27 cellular contexts compared by ENCODE assay signal in genomic region chr3:106508331-106508893, GRCh38.
"Had no signal": no experiment of that assay in that cellular context is flagged by ENCODE, and none has a peak within 500 bp of the region (broad histone marks: within the 10 kb centered on the region; RNA-seq: fewer than 3 reads in every experiment).

No MANE protein-coding gene starts in this region.

- DNase-seq: activated CD4-positive, alpha-beta T cell treated with anti-CD3 and anti-CD28 coated beads, Interleukin-2, amount 10 ng/mL, durations not matched to agents 7 days and 5 days; activated CD4-positive, alpha-beta T cell treated with anti-CD3 and anti-CD28 coated beads, Interleukin-2, amount 50 U/mL, for 48 hours; activated CD8-positive, alpha-beta T cell treated with anti-CD3 and anti-CD28 coated beads, Interleukin-2, amount 10 ng/mL, durations not matched to agents 7 days and 5 days; activated effector memory CD4-positive, alpha-beta T cell treated with Interleukin-2 at 50 U/mL for 16 hours; activated naive CD4-positive, alpha-beta T cell treated with anti-CD3 and anti-CD28 coated beads, Interleukin-2, amount 10 ng/mL, durations not matched to agents 7 days and 5 days; activated naive CD8-positive, alpha-beta T cell treated with anti-CD3 and anti-CD28 coated beads, Interleukin-2, amount 50 U/mL, for 24 hours; activated T-cell treated with anti-CD3 and anti-CD28 coated beads, Interleukin-2, amount 50 U/mL, for 48 hours; amniotic stem cell; caudate nucleus; cerebellar nuclear complex; NCI-H1105; NCI-H1436; NCI-H1694; NCI-H1930; NCI-H2081 treated with DMSO at 0.1 percent for 48 hours; NCI-H510A; NCI-H526; NCI-H748 treated with DMSO at 0.1 percent for 48 hours; NK-92 treated with Interleukin-12 subunit alpha and Interleukin-12 subunit beta, amount 100 ng/mL, for 24 hours; SHP77 treated with DMSO at 0.1 percent for 48 hours; SK-N-SH had no signal

- H3K4me3 ChIP-seq: ascending aorta, K562, SJSA1 had no signal

- H3K27me3 Mint-ChIP-seq: activated naive CD4-positive, alpha-beta T cell treated with anti-CD3 and anti-CD28 coated beads, Interleukin-2, amount 10 ng/mL, durations not matched to agents 7 days and 5 days; activated naive CD8-positive, alpha-beta T cell; activated naive CD8-positive, alpha-beta T cell treated with anti-CD3 and anti-CD28 coated beads, Interleukin-2, amount 50 U/mL, for 24 hours had no signal

- H3K36me3 ChIP-seq: ascending aorta, SJSA1 had no signal

- H3K4me3 Mint-ChIP-seq: activated CD4-positive, alpha-beta T cell treated with anti-CD3 and anti-CD28 coated beads, Interleukin-2, amount 10 ng/mL, durations not matched to agents 7 days and 5 days; activated CD8-positive, alpha-beta T cell treated with anti-CD3 and anti-CD28 coated beads, Interleukin-2, amount 10 ng/mL, durations not matched to agents 7 days and 5 days; activated naive CD4-positive, alpha-beta T cell treated with anti-CD3 and anti-CD28 coated beads, Interleukin-2, amount 10 ng/mL, durations not matched to agents 7 days and 5 days; activated naive CD8-positive, alpha-beta T cell; activated naive CD8-positive, alpha-beta T cell treated with anti-CD3 and anti-CD28 coated beads, Interleukin-2, amount 50 U/mL, for 24 hours; T-helper 1 cell treated with Interleukin-12 subunit alpha and Interleukin-12 subunit beta and Interleukin-4 antibody, amounts not matched to agents 30 μg/mL and 1 μg/mL, for 36 hours; T-helper 2 cell treated with Interferon-gamma antibody and Interleukin-4, amounts not matched to agents 5 μg/mL and 100 μg/mL, for 36 hours had no signal

- H3K9me3 ChIP-seq: ascending aorta, SJSA1, SK-N-SH had no signal

- H3K36me3 Mint-ChIP-seq: activated naive CD4-positive, alpha-beta T cell treated with anti-CD3 and anti-CD28 coated beads, Interleukin-2, amount 10 ng/mL, durations not matched to agents 7 days and 5 days had no signal

- H3K9me3 Mint-ChIP-seq: activated CD4-positive, alpha-beta T cell treated with anti-CD3 and anti-CD28 coated beads, Interleukin-2, amount 10 ng/mL, durations not matched to agents 7 days and 5 days; activated naive CD4-positive, alpha-beta T cell treated with anti-CD3 and anti-CD28 coated beads, Interleukin-2, amount 10 ng/mL, durations not matched to agents 7 days and 5 days; T-helper 2 cell treated with Interferon-gamma antibody and Interleukin-4, amounts not matched to agents 5 μg/mL and 100 μg/mL, for 36 hours had no signal

- H3K4me1 ChIP-seq: ascending aorta, SJSA1 had no signal

- H3K27ac Mint-ChIP-seq: activated CD4-positive, alpha-beta T cell treated with anti-CD3 and anti-CD28 coated beads, Interleukin-2, amount 10 ng/mL, durations not matched to agents 7 days and 5 days; activated CD8-positive, alpha-beta T cell treated with anti-CD3 and anti-CD28 coated beads, Interleukin-2, amount 10 ng/mL, durations not matched to agents 7 days and 5 days; activated naive CD4-positive, alpha-beta T cell treated with anti-CD3 and anti-CD28 coated beads, Interleukin-2, amount 10 ng/mL, durations not matched to agents 7 days and 5 days; activated naive CD8-positive, alpha-beta T cell; activated naive CD8-positive, alpha-beta T cell treated with anti-CD3 and anti-CD28 coated beads, Interleukin-2, amount 50 U/mL, for 24 hours; T-helper 1 cell treated with Interleukin-12 subunit alpha and Interleukin-12 subunit beta and Interleukin-4 antibody, amounts not matched to agents 30 μg/mL and 1 μg/mL, for 36 hours; T-helper 2 cell treated with Interferon-gamma antibody and Interleukin-4, amounts not matched to agents 5 μg/mL and 100 μg/mL, for 36 hours had no signal

- H3K4me1 Mint-ChIP-seq: activated CD4-positive, alpha-beta T cell treated with anti-CD3 and anti-CD28 coated beads, Interleukin-2, amount 10 ng/mL, durations not matched to agents 7 days and 5 days; activated naive CD4-positive, alpha-beta T cell treated with anti-CD3 and anti-CD28 coated beads, Interleukin-2, amount 10 ng/mL, durations not matched to agents 7 days and 5 days had no signal

- H3K27me3 ChIP-seq: ascending aorta, SJSA1 had no signal

- FAIRE-seq: K562 had no signal

- ATAC-seq: activated CD8-positive, alpha-beta T cell treated with anti-CD3 and anti-CD28 coated beads, Interleukin-2, amount 10 ng/mL, durations not matched to agents 7 days and 5 days; activated naive CD8-positive, alpha-beta T cell treated with anti-CD3 and anti-CD28 coated beads, Interleukin-2, amount 50 U/mL, for 24 hours; K562 had no signal

- H3K27ac ChIP-seq: ascending aorta, SJSA1 had no signal
